In genomic region chr14:39219075-39219499, GRCh38 we compare ENCODE assay signal across 1 cellular context.
TF ChIP-seq lines count a peak whose summit lies in the region.

No MANE protein-coding gene starts in this region.

TF ChIP-seq in HepG2, 621 proteins besides CTCF, POLR2A, EP300 and RAD21 (continued from another document):
- TF ChIP-seq PRDM15 (CRISPR knock-in tag; IDR thresholded peaks at IDR 0.05), result no peak
- TF ChIP-seq DPF2 (CRISPR knock-in tag; IDR thresholded peaks at IDR 0.05; ENCODE audit: borderline replicate concordance, low read depth), result peak; percentile 48; the same call in 1 of the 2 replicates
- TF ChIP-seq ZNF547 (CRISPR knock-in tag; IDR thresholded peaks at IDR 0.05), result no peak
- TF ChIP-seq TSC22D2 (CRISPR knock-in tag; IDR thresholded peaks at IDR 0.05; ENCODE audit: borderline replicate concordance), result no peak
- TF ChIP-seq PAXIP1 (CRISPR knock-in tag; conservative IDR thresholded peaks at IDR 0.05), result peak; percentile 75
- TF ChIP-seq ZFX (CRISPR knock-in tag; IDR thresholded peaks at IDR 0.05; ENCODE audit: low read depth), result no peak
- TF ChIP-seq GRHL1 (CRISPR knock-in tag; conservative IDR thresholded peaks at IDR 0.05), result no peak
- TF ChIP-seq GMEB1 (CRISPR knock-in tag; IDR thresholded peaks at IDR 0.05; ENCODE audit: borderline replicate concordance), result peak; percentile 44; the same call in 1 of the 2 replicates
- TF ChIP-seq GTF3A (CRISPR knock-in tag; conservative IDR thresholded peaks at IDR 0.05), result no peak
- TF ChIP-seq MXD4 (CRISPR knock-in tag; IDR thresholded peaks at IDR 0.05), result peak; percentile 65; the same call in 1 of the 2 replicates
- TF ChIP-seq ZNF781 (CRISPR knock-in tag; IDR thresholded peaks at IDR 0.05; ENCODE audit: borderline replicate concordance, not compliant biosample characterization), result peak; percentile 72
- no peak for TF ChIP-seq PATZ1 (CRISPR knock-in tag; IDR thresholded peaks at IDR 0.05)
- no peak for TF ChIP-seq MXD1 (CRISPR knock-in tag; IDR thresholded peaks at IDR 0.05)
- no peak for TF ChIP-seq ZNF235 (CRISPR knock-in tag; IDR thresholded peaks at IDR 0.05; ENCODE audit: borderline replicate concordance)
- no peak for TF ChIP-seq HNRNPH1 (optimal IDR thresholded peaks at IDR 0.05; ENCODE audit: low read depth, low read length)
- TF ChIP-seq FOSL1 (CRISPR knock-in tag; IDR thresholded peaks at IDR 0.05; ENCODE audit: borderline replicate concordance), result no peak
- TF ChIP-seq ARNT2 (CRISPR knock-in tag; IDR thresholded peaks at IDR 0.05; ENCODE audit: low read depth), result no peak
- no peak for TF ChIP-seq PLSCR1 (CRISPR knock-in tag; IDR thresholded peaks at IDR 0.05; ENCODE audit: borderline replicate concordance)
- no peak for TF ChIP-seq ZNF263 (CRISPR knock-in tag; IDR thresholded peaks at IDR 0.05)
- TF ChIP-seq CBX5 (CRISPR knock-in tag; IDR thresholded peaks at IDR 0.05; ENCODE audit: borderline replicate concordance), result no peak
- no peak; the same call in 1 of the 2 replicates for TF ChIP-seq FOSL2 (CRISPR knock-in tag; IDR thresholded peaks at IDR 0.05)
- no peak for TF ChIP-seq MYPOP (CRISPR knock-in tag; IDR thresholded peaks at IDR 0.05)
- TF ChIP-seq NCOA1 (CRISPR knock-in tag; IDR thresholded peaks at IDR 0.05), result no peak
- no peak for TF ChIP-seq HES4 (CRISPR knock-in tag; IDR thresholded peaks at IDR 0.05; ENCODE audit: borderline replicate concordance)
- TF ChIP-seq ZMYM2 (CRISPR knock-in tag; IDR thresholded peaks at IDR 0.05), result no peak; the same call in 1 of the 2 replicates
- TF ChIP-seq HDAC2 (CRISPR knock-in tag; IDR thresholded peaks at IDR 0.05), result no peak; the same call in 1 of the 2 replicates
- peak; percentile 46 for TF ChIP-seq ARNTL (CRISPR knock-in tag; IDR thresholded peaks at IDR 0.05)
- no peak for TF ChIP-seq ZNF34 (CRISPR knock-in tag; IDR thresholded peaks at IDR 0.05; ENCODE audit: borderline replicate concordance)
- no peak for TF ChIP-seq PHF5A (CRISPR knock-in tag; IDR thresholded peaks at IDR 0.05; ENCODE audit: low read depth, unreplicated experiment)
- no peak for TF ChIP-seq ZNF256 (CRISPR knock-in tag; conservative IDR thresholded peaks at IDR 0.05)
